ENCODE assay signal across 14 cellular contexts in genomic region chr18:13147146-13147545, GRCh38.
DNase-seq lines count a peak whose midpoint lies in the region; TF ChIP-seq lines count a peak whose summit lies in the region.
"Had no signal": no experiment of that assay in that cellular context is flagged by ENCODE, and none has a peak within 500 bp of the region (broad histone marks: within the 10 kb centered on the region; RNA-seq: fewer than 3 reads in every experiment).

No MANE protein-coding gene starts in this region.

- no peaks in the 10 kb centered on the region for H3K9me3 ChIP-seq in uterus

- no peaks in the 10 kb centered on the region for H3K36me3 ChIP-seq in uterus

- intact Hi-C loops in uterus (cut with DNase I; ENCODE audit: low total_unique reads) = no loop called here

- TF ChIP-seq POLR2A in NB4 (IDR thresholded peaks at IDR 0.05; ENCODE audit: extremely low read depth, insufficient read length) = no peak
- TF ChIP-seq POLR2A in uterus (IDR thresholded peaks at IDR 0.05) = no peak

- no peaks in the 10 kb centered on the region for H3K27me3 ChIP-seq in uterus

- H3K27ac ChIP-seq in uterus = no peak overlapping the region

- H3K4me3 ChIP-seq in NB4 (ENCODE audit: low read depth, low read length) = peak overlapping the region; percentile 32
- no peak overlapping the region for H3K4me3 ChIP-seq in uterus

- DNase-seq in COLO668 (lab: John Stamatoyannopoulos, UW; ENCODE audit: unreplicated experiment) (peak; percentile 93), NB4 (ENCODE audit: low read depth) (peak; percentile 93), NCI-H748 (lab: John Stamatoyannopoulos, UW; ENCODE audit: unreplicated experiment) (peak; percentile 97), iPS-NIHi11 (ENCODE audit: low spot score) (peak; percentile 5), uterus (no peak), islet precursor cell (no peak)
- DNase-seq in NK-92 treated with Interleukin-12 subunit alpha and Interleukin-12 subunit beta, amount 100 ng/mL, for 24 hours (lab: John Stamatoyannopoulos, UW) = no peak
- DNase-seq in stimulated activated naive CD4-positive, alpha-beta T cell (lab: John Stamatoyannopoulos, UW) = no peak
- DNase-seq: activated CD4-positive, alpha-beta T cell treated with anti-CD3 and anti-CD28 coated beads for 36 hours; activated T-cell treated with anti-CD3 and anti-CD28 coated beads, Interleukin-2, amount 50 U/mL, for 24 hours; NCI-H524; stimulated activated CD4-positive, alpha-beta T cell treated with anti-CD3 and anti-CD28 coated beads, Interleukin-4, amount 100 ng/mL, for 1 hour; stimulated activated naive CD8-positive, alpha-beta T cell treated with anti-CD3 and anti-CD28 coated beads, Interleukin-15, amount 100 ng/mL, for 72 hours; SW 1271 had no signal

- H3K4me1 ChIP-seq in uterus = no peaks in the 10 kb centered on the region

- TF ChIP-seq CTCF in NB4 (IDR thresholded peaks at IDR 0.05; ENCODE audit: low read depth, low read length) = no peak
- TF ChIP-seq CTCF in uterus (IDR thresholded peaks at IDR 0.05) = no peak

Comparison
In these comparisons a context has a peak if more than half of its experiments do, and no peak if none do; other contexts are left out.
1. DNase-seq: peak in COLO668 (single experiment), NB4 (single experiment), NCI-H748 (single experiment) and iPS-NIHi11 (single experiment); none in uterus (0 of 2), NK-92 treated with Interleukin-12 subunit alpha and Interleukin-12 subunit beta, amount 100 ng/mL, for 24 hours (single experiment), stimulated activated naive CD4-positive, alpha-beta T cell (0 of 6) and islet precursor cell (single experiment).